In the genomic region with DNA sequence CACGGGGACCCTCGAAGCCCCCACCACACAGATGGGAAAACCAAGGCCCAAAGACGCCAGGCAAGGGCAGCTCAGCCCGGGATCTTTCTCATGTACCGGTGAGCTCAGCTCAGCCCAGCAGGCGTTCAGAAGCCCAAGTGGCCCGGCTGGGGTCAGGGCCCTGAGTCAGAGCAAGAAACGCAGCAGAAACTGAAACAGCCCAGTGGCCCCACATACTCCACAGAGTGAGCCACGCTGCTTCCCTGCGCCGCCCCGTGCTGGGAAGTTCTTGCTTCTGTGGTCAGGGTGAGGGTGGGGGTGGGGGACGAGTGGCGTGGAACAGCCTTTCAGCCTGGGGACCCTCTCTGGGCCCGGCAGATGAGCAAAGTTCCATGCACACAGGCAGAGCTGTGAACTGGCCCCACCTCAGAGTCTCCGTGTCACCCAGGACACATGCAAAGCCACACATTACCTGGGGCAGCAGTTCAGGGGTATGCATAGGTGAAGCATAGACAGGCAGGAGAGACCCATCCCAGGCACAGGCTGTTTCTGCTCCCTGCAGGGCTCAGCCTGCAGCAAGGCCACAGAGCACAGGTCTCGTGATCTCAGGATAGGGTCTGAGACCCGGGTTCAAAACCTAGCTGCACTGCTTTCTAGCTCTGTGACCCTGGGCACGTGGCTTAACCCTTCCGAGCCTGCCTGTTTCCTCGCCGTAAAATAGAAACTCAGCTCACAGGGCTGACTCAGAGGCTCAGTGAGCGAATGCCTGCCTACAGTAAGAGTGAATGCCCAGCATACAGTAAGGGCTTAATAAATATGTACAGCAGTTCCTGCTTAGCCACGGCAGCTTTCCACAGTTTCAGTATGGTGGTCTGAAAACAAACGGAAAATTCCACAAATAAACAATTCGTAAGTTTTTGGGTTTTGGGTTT, we compare ENCODE assay signal across 8 cellular contexts. TPM values are rescaled to one million over a fixed set of nuclear protein-coding genes. Genes with fewer than 3 reads are reported as not detected.
DNase-seq lines count a peak whose midpoint lies in the region; ATAC-seq and TF ChIP-seq lines count a peak whose summit lies in the region.

No MANE protein-coding gene starts in this region.

- no peaks in the 10 kb centered on the region for H3K27me3 ChIP-seq in WERI-Rb-1 (ENCODE audit: insufficient read depth, low read depth, severe bottlenecking)
- no peaks in the 10 kb centered on the region for H3K27me3 ChIP-seq in upper lobe of right lung

- H3K4me1 Mint-ChIP-seq in activated naive CD4-positive, alpha-beta T cell treated with anti-CD3 and anti-CD28 coated beads for 36 hours (ENCODE audit: low read depth) = peaks cover 73% of the 10 kb centered on the region

- H3K36me3 Mint-ChIP-seq in activated naive CD4-positive, alpha-beta T cell treated with anti-CD3 and anti-CD28 coated beads for 36 hours (ENCODE audit: low read depth) = peaks cover 2% of the 10 kb centered on the region

- H3K27ac Mint-ChIP-seq in activated naive CD4-positive, alpha-beta T cell treated with anti-CD3 and anti-CD28 coated beads for 36 hours = no peak overlapping the region

- no peaks in the 10 kb centered on the region for H3K9me3 ChIP-seq in WERI-Rb-1 (ENCODE audit: severe bottlenecking)
- no peaks in the 10 kb centered on the region for H3K9me3 ChIP-seq in upper lobe of right lung

- no peak for TF ChIP-seq CTCF in WERI-Rb-1 (IDR thresholded peaks at IDR 0.05; ENCODE audit: low read depth, low read length)
- TF ChIP-seq CTCF in upper lobe of right lung (IDR thresholded peaks at IDR 0.05) = no peak

- ATAC-seq in HG03095 (IDR thresholded peaks at IDR 0.05; ENCODE audit: unreplicated experiment) (peak; percentile 76), upper lobe of right lung (peak; percentile 41)

- H3K27me3 Mint-ChIP-seq in activated naive CD4-positive, alpha-beta T cell treated with anti-CD3 and anti-CD28 coated beads for 36 hours (ENCODE audit: low read depth) = no peaks in the 10 kb centered on the region

- intact Hi-C loops in activated naive CD4-positive, alpha-beta T cell treated with anti-CD3 and anti-CD28 coated beads for 36 hours (cut with micrococcal nuclease) = no loop called here
- intact Hi-C loops in upper lobe of right lung (cut with DNase I) = no loop called here

- H3K27ac ChIP-seq in WERI-Rb-1 (peak overlapping the region; percentile 98), upper lobe of right lung (no peak overlapping the region)

- no peaks in the 10 kb centered on the region for H3K9me3 Mint-ChIP-seq in activated naive CD4-positive, alpha-beta T cell treated with anti-CD3 and anti-CD28 coated beads for 36 hours

- CTCF ChIA-PET in activated naive CD4-positive, alpha-beta T cell treated with anti-CD3 and anti-CD28 coated beads for 36 hours (lab: Charles Lee) = no interaction called here

- peak; percentile 55 for DNase-seq in activated naive CD4-positive, alpha-beta T cell treated with anti-CD3 and anti-CD28 coated beads for 36 hours
- no peak for DNase-seq in activated naive CD4-positive, alpha-beta T cell treated with anti-CD3 and anti-CD28 coated beads, Interleukin-2, amount 50 U/mL, for 16 hours
- no peak for DNase-seq in WERI-Rb-1
- DNase-seq in hepatic stellate cell (ENCODE audit: low spot score) = peak; percentile 60
- peak; percentile 70 for DNase-seq in upper lobe of right lung
- no peak for DNase-seq in NCI-H2081 (lab: John Stamatoyannopoulos, UW)
- DNase-seq in AML-193 (lab: John Stamatoyannopoulos, UW) = no peak

- peaks cover 22% of the 10 kb centered on the region for H3K36me3 ChIP-seq in WERI-Rb-1
- H3K36me3 ChIP-seq in upper lobe of right lung = no peaks in the 10 kb centered on the region

- no peak overlapping the region for H3K4me3 Mint-ChIP-seq in activated naive CD4-positive, alpha-beta T cell treated with anti-CD3 and anti-CD28 coated beads for 36 hours

- H3K4me1 ChIP-seq in upper lobe of right lung = peaks cover 76% of the 10 kb centered on the region

- H3K4me3 ChIP-seq in WERI-Rb-1 (ENCODE audit: low read depth, low read length) (peak overlapping the region; percentile 13; the same call in 1 of the 2 replicates), upper lobe of right lung (no peak overlapping the region)

RNA-seq across cellular contexts. Expression of gene NCOR2, which starts 21.6 kb away (rescaled TPM):
- 100 to 1,000 TPM; 102 TPM for total RNA-seq in activated naive CD4-positive, alpha-beta T cell treated with anti-CD3 and anti-CD28 coated beads for 36 hours
- 336 TPM for total RNA-seq in upper lobe of right lung

Comparison
In these comparisons a context has a peak if more than half of its experiments do, and no peak if none do; other contexts are left out.
1. DNase-seq: peak in activated naive CD4-positive, alpha-beta T cell treated with anti-CD3 and anti-CD28 coated beads for 36 hours (single experiment), hepatic stellate cell (single experiment) and upper lobe of right lung (single experiment); none in activated naive CD4-positive, alpha-beta T cell treated with anti-CD3 and anti-CD28 coated beads, Interleukin-2, amount 50 U/mL, for 16 hours (single experiment), WERI-Rb-1 (single experiment), NCI-H2081 (0 of 2) and AML-193 (0 of 2).